Comparison of ENCODE assay signal across 8 cellular contexts in genomic region chr2:73284296-73285161, GRCh38. TPM values are rescaled to one million over a fixed set of nuclear protein-coding genes. Genes with fewer than 3 reads are reported as not detected.
DNase-seq lines count a peak whose midpoint lies in the region; ATAC-seq and TF ChIP-seq lines count a peak whose summit lies in the region.

TSS of gene FBXO41 (minus strand) at chr2:73284478. CDS start at chr2:73269630, 14,848 bp downstream.

- H3K9me3 ChIP-seq in SJSA1 (replicated peaks) = no peaks in the 10 kb centered on the region
- H3K9me3 ChIP-seq in gastrocnemius medialis = no peaks in the 10 kb centered on the region

- H3K4me3 ChIP-seq in SJSA1 (peak within 1 kb of the TSS; percentile 35), gastrocnemius medialis (peak within 1 kb of the TSS; percentile 51 to 65 (median 56))

- H3K27ac ChIP-seq in SJSA1 (no peak within 1 kb of the TSS), gastrocnemius medialis (no peak within 1 kb of the TSS)

- H3K36me3 ChIP-seq in SJSA1 = no peaks in the 10 kb centered on the region; the same call in 1 of the 2 replicates
- H3K36me3 ChIP-seq in gastrocnemius medialis = no peaks in the 10 kb centered on the region

- in situ Hi-C loops in gastrocnemius medialis (cut with MboI; ENCODE audit: low sequenced_read_pairs in 4 of 4) = no loop called here

- H3K4me1 ChIP-seq in SJSA1 (replicated peaks) (peaks cover 4% of the 10 kb centered on the region), gastrocnemius medialis (peaks cover 9% of the 10 kb centered on the region in 2 donors)

- H3K27me3 ChIP-seq in SJSA1 (replicated peaks) = peaks cover 45% of the 10 kb centered on the region
- H3K27me3 ChIP-seq in gastrocnemius medialis = peaks cover 27 to 38% (median 32%) of the 10 kb centered on the region in 3 donors

- intact Hi-C loops in left cardiac atrium (cut with DNase I) = no loop called here
- intact Hi-C loops in gastrocnemius medialis (cut with DNase I; ENCODE audit: low total_unique reads) = no loop called here

- peak; percentile 92 for DNase-seq in DMS 273 (lab: John Stamatoyannopoulos, UW; ENCODE audit: unreplicated experiment)
- no peak for DNase-seq in SJSA1 (ENCODE audit: low read depth in 1 of 2, low spot score in 2 of 2)
- DNase-seq in activated gamma-delta T cell treated with anti-CD3 and anti-CD28 coated beads, Interleukin-2, amount 50 U/mL, for 16 hours (ENCODE audit: low read depth) = peak; percentile 57
- DNase-seq in left cardiac atrium = no peak
- no peak for DNase-seq in gastrocnemius medialis
- DNase-seq in 8988T = no peak

- no peak for TF ChIP-seq POLR2A in gastrocnemius medialis (IDR thresholded peaks at IDR 0.05)

- no peak for TF ChIP-seq CTCF in gastrocnemius medialis (IDR thresholded peaks at IDR 0.05 in 4 of 5, conservative IDR thresholded peaks at IDR 0.05 in 1 of 5)

- ATAC-seq in GM19463 (IDR thresholded peaks at IDR 0.05; ENCODE audit: unreplicated experiment) (peak; percentile 72), HG03571 (IDR thresholded peaks at IDR 0.05; ENCODE audit: unreplicated experiment) (peak; percentile 68), left cardiac atrium (peak; percentile 87), gastrocnemius medialis (no peak)

RNA-seq across cellular contexts. Expression of gene FBXO41, which starts in this region (rescaled TPM):
- 0.05 and 0.72 TPM in 2 replicates for total RNA-seq in SJSA1 (2014; rRNA removed; shearing (Covaris generic))
- total RNA-seq in left cardiac atrium = 1 to 10 TPM; 2.0 to 2.3 TPM
- under 1 TPM in 3 of 4 donors, not detected in 1; 0.13 to 0.82 (median 0.23) TPM for total RNA-seq in gastrocnemius medialis

Comparison
In these comparisons a context has a peak if more than half of its experiments do, and no peak if none do; other contexts are left out.
1. DNase-seq: peak in DMS 273 (single experiment) and activated gamma-delta T cell treated with anti-CD3 and anti-CD28 coated beads, Interleukin-2, amount 50 U/mL, for 16 hours (single experiment); none in SJSA1 (0 of 2), left cardiac atrium (single experiment), gastrocnemius medialis (0 of 2) and 8988T (single experiment).
2. ATAC-seq: peak in GM19463 (single experiment), HG03571 (single experiment) and left cardiac atrium (2 of 2); none in gastrocnemius medialis (0 of 2).